Comparison of ENCODE assay signal across 8 cellular contexts in the genomic region with DNA sequence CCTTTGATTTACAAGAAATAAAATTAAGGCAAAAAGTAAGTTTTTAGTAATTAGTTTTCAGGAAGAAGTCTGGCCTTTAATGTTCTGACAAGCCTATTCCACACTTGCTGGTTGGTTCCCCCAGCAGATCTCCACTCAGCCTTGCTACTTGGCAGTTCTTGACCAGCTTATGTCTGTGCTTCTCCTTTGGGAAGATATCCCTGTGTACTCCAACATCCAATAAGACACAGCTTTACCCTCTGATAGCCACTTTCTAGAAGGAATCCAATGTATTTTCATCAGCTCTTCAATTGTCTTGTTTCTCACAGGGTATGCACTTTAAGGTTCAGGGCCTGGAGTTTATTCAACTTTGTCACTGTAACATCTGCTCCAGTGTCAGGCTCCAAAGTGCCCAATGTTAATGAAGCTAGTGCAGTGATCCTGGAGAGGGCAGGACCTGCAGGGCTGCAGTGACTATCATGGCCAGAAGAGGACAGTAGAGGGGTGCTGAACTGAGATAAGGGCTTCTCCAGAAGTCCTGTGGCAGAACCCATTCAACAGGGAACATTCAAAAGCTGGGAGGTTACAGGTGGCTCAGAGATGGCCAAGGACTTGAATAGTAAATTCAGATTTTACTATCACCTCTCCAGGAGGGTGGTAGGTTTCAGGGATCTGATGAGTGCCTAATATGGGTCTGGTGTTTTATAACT. TPM values are rescaled to one million over a fixed set of nuclear protein-coding genes. Genes with fewer than 3 reads are reported as not detected.
DNase-seq lines count a peak whose midpoint lies in the region; ATAC-seq and TF ChIP-seq lines count a peak whose summit lies in the region.

No MANE protein-coding gene starts in this region.

- peak; percentile 55 for DNase-seq in GM12865 (ENCODE audit: low read depth)
- peak; percentile 59 for DNase-seq in NCI-H128 (lab: John Stamatoyannopoulos, UW; ENCODE audit: unreplicated experiment)
- peak; percentile 26 to 48 for DNase-seq in SW 1271 (lab: John Stamatoyannopoulos, UW)
- peak; percentile 34 for DNase-seq in mammary epithelial cell
- peak; percentile 47 for DNase-seq in left lobe of liver (ENCODE audit: low spot score)
- peak; percentile 12 to 29 for DNase-seq in stimulated activated CD8-positive, alpha-beta memory T cell treated with anti-CD3 and anti-CD28 coated beads, Interleukin-2, amount 100 ng/mL, for 48 hours (ENCODE audit: low read depth in 2 of 2)

- no peaks in the 10 kb centered on the region for H3K9me3 ChIP-seq in mammary epithelial cell (replicated peaks; ENCODE audit: insufficient read depth, low read length)

- H3K4me3 ChIP-seq in GM12865 (ENCODE audit: low read depth, low read length) (no peak overlapping the region), mammary epithelial cell (replicated peaks in 1 of 3; ENCODE audit: insufficient read depth in 1 of 3, low read depth in 2 of 3, low read length in 3 of 3) (no peak overlapping the region)

- H3K4me2 ChIP-seq in mammary epithelial cell (ENCODE audit: insufficient read depth, low read depth, low read length), result no peak overlapping the region

- TF ChIP-seq CTCF in 22Rv1 (IDR thresholded peaks at IDR 0.05) (peak; percentile 97), GM12865 (IDR thresholded peaks at IDR 0.05; ENCODE audit: insufficient read depth, low read depth, low read length, missing control alignments) (peak; percentile 93), mammary epithelial cell (conservative IDR thresholded peaks at IDR 0.05 in 1 of 2, IDR thresholded peaks at IDR 0.05 in 1 of 2; ENCODE audit: extremely low read depth in 1 of 2, insufficient read depth in 1 of 2, low read depth in 1 of 2, low read length in 2 of 2) (peak; percentile 98 to 99)

- ATAC-seq in HG02678 (IDR thresholded peaks at IDR 0.05; ENCODE audit: unreplicated experiment) (peak; percentile 86), left lobe of liver (peak; percentile 91)

- no peaks in the 10 kb centered on the region for H3K79me2 ChIP-seq in mammary epithelial cell (ENCODE audit: insufficient read depth, low read length)

- H3K27ac ChIP-seq in 22Rv1 (no peak overlapping the region), mammary epithelial cell (ENCODE audit: insufficient read depth, low read depth, low read length) (no peak overlapping the region)

- BruUV-seq in mammary epithelial cell (replicated peaks; lab: Mats Ljungman, UMichigan), result no TSS peak

- no peak overlapping the region for H3K9ac ChIP-seq in mammary epithelial cell (ENCODE audit: insufficient read depth, low read length)

- H2AFZ ChIP-seq in mammary epithelial cell (ENCODE audit: low read depth, low read length), result no peak overlapping the region

- no peaks in the 10 kb centered on the region for H4K20me1 ChIP-seq in mammary epithelial cell (ENCODE audit: insufficient read depth, low read length)

- in situ Hi-C loops in mammary epithelial cell (cut with MboI; ENCODE audit: low sequenced_read_pairs in 2 of 2), result loop anchor here in 1 of 2 donors (25.0 kb wide), 1 partner anchor 380 kb away; no protein-coding TSS in a partner anchor

- no peaks in the 10 kb centered on the region for H3K4me1 ChIP-seq in mammary epithelial cell (ENCODE audit: insufficient read depth, low read length)

- intact Hi-C loops in mammary epithelial cell (cut with micrococcal nuclease), result loop anchor here (1.0 to 2.0 kb wide), 3 partner anchors 69 to 678 kb away; a partner anchor contains a TSS

- CTCF ChIA-PET in mammary epithelial cell (lab: Charles Lee; ENCODE audit: low non-redundant PET), result interaction anchor here (0.6 to 1.1 kb wide), 7 partner anchors 16 to 680 kb away, joined by 3 to 7 read pairs (median 3); no protein-coding TSS in a partner anchor

- H3K27me3 ChIP-seq in mammary epithelial cell (ENCODE audit: insufficient read depth, low read length), result peaks cover under 1% of the 10 kb centered on the region

- peaks cover 8% of the 10 kb centered on the region for H3K36me3 ChIP-seq in mammary epithelial cell (ENCODE audit: insufficient read depth, low read length)

- dilution Hi-C loops in mammary epithelial cell (cut with HindIII; ENCODE audit: low sequenced_read_pairs), result no loop called here

RNA-seq across cellular contexts. Expression of a gene that starts 22.9 kb away (rescaled TPM):
- total RNA-seq in mammary epithelial cell (10 to 100 TPM; 36.6 to 99.9 TPM), left lobe of liver (15.2 TPM)
- polyA plus RNA-seq in mammary epithelial cell, result 78.8 TPM
- 78.0 TPM for polyA minus RNA-seq in mammary epithelial cell

RNA-seq across cellular contexts. Expression of a gene that starts 23.0 kb away (rescaled TPM):
- 10 to 100 TPM; 23.4 to 30.2 TPM for total RNA-seq in mammary epithelial cell
- polyA plus RNA-seq in mammary epithelial cell, result 14.8 TPM
- not detected for polyA minus RNA-seq in mammary epithelial cell
- total RNA-seq in left lobe of liver, result 16.7 TPM

RNA-seq across cellular contexts. Expression of a gene that starts 42.0 kb away (rescaled TPM):
- total RNA-seq in mammary epithelial cell (1 to 10 TPM; 3.3 to 4.8 TPM), left lobe of liver (1.4 TPM)
- polyA plus RNA-seq in mammary epithelial cell, result 0.28 TPM
- polyA minus RNA-seq in mammary epithelial cell, result not detected
